In genomic region chrX:71175531-71175930, GRCh38 we compare ENCODE assay signal across 9 cellular contexts. TPM values are rescaled to one million over a fixed set of nuclear protein-coding genes. Genes with fewer than 3 reads are reported as not detected.
"Had no signal": no experiment of that assay in that cellular context is flagged by ENCODE, and none has a peak within 500 bp of the region (broad histone marks: within the 10 kb centered on the region; RNA-seq: fewer than 3 reads in every experiment).

No MANE protein-coding gene starts in this region.

- H3K9ac ChIP-seq: GM23248 had no signal

- H3K4me1 ChIP-seq: HAP-1 had no signal

- H3K9me3 ChIP-seq: HAP-1 had no signal

- H3K4me2 ChIP-seq: GM23338 had no signal

- H3K27ac ChIP-seq: GM23248 had no signal

- H3K4me3 ChIP-seq: GM23248, GM23338, HAP-1 had no signal

- ATAC-seq: GM23338, HCT116 had no signal

- DNase-seq: GM23248, GOT3, H7, H9, HCEC 1CT, HFFc6 had no signal

- H3K36me3 ChIP-seq: HAP-1 had no signal

- H2AFZ ChIP-seq: GM23248, GM23338 had no signal

RNA-seq across cellular contexts. Expression of gene GJB1, which starts 47.5 kb away (rescaled TPM):
- polyA plus RNA-seq: GM23248, GM23338 had no signal
